Comparison of ENCODE assay signal across 30 cellular contexts in genomic region chr2:50558182-50558581, GRCh38.
"Had no signal": no experiment of that assay in that cellular context is flagged by ENCODE, and none has a peak within 500 bp of the region (broad histone marks: within the 10 kb centered on the region; RNA-seq: fewer than 3 reads in every experiment).

No MANE protein-coding gene starts in this region.

- H3K36me3 ChIP-seq: neural progenitor cell, ovary, right lobe of liver, sigmoid colon, suprapubic skin, tibial artery, transverse colon, upper lobe of right lung, vagina had no signal

- H3K4me3 ChIP-seq: neural progenitor cell, ovary, psoas muscle, right lobe of liver, sigmoid colon, suprapubic skin, testis, tibial artery, transverse colon, upper lobe of right lung, vagina had no signal

- H3K9me3 ChIP-seq: ovary, psoas muscle, right lobe of liver, sigmoid colon, suprapubic skin, testis, tibial artery, transverse colon, upper lobe of right lung, vagina had no signal

- H3K4me1 Mint-ChIP-seq: natural killer cell; nephron; stimulated activated memory B cell treated with anti-CD40 and anti-IgM and Interleukin-4, amounts not matched to agents 10 μg/mL and 1 μg/mL and 100 μg/mL, for 72 hours; stimulated activated naive CD8-positive, alpha-beta T cell treated with anti-CD3 and anti-CD28 coated beads, Interleukin-15, amount 100 ng/mL, for 72 hours had no signal

- ATAC-seq: natural killer cell; psoas muscle; right cardiac atrium; right lobe of liver; stimulated activated memory B cell treated with anti-CD40 and anti-IgM and Interleukin-4, amounts not matched to agents 10 μg/mL and 1 μg/mL and 100 μg/mL, for 72 hours; stimulated activated naive CD8-positive, alpha-beta T cell treated with anti-CD3 and anti-CD28 coated beads, Interleukin-15, amount 100 ng/mL, for 72 hours; stimulated activated naive CD8-positive, alpha-beta T cell treated with anti-CD3 and anti-CD28 coated beads, Interleukin-15, Interleukin-2, amounts not matched to agents 100 U/mL and 50 U/mL, for 24 hours; upper lobe of right lung had no signal

- H3K79me2 ChIP-seq: parathyroid adenoma had no signal

- FAIRE-seq: small intestine had no signal

- H3K27ac Mint-ChIP-seq: natural killer cell; nephron; neural progenitor cell; progenitor cell of endocrine pancreas; stimulated activated memory B cell treated with anti-CD40 and anti-IgM and Interleukin-4, amounts not matched to agents 10 μg/mL and 1 μg/mL and 100 μg/mL, for 72 hours; stimulated activated naive CD8-positive, alpha-beta T cell treated with anti-CD3 and anti-CD28 coated beads, Interleukin-15, amount 100 ng/mL, for 72 hours; type B pancreatic cell had no signal

- H3K4me1 ChIP-seq: neural progenitor cell, parathyroid adenoma, psoas muscle, right lobe of liver, sigmoid colon, suprapubic skin, testis, tibial artery, transverse colon, upper lobe of right lung, vagina had no signal

- H2AFZ ChIP-seq: neural progenitor cell, parathyroid adenoma had no signal

- H3K27ac ChIP-seq: neural progenitor cell, ovary, parathyroid adenoma, psoas muscle, right lobe of liver, sigmoid colon, suprapubic skin, testis, tibial artery, transverse colon, upper lobe of right lung, vagina had no signal

- H3K27me3 ChIP-seq: neural progenitor cell, ovary, right lobe of liver, sigmoid colon, suprapubic skin, testis, tibial artery, transverse colon, upper lobe of right lung, vagina had no signal

- H3K4me3 Mint-ChIP-seq: natural killer cell; nephron; neural progenitor cell; stimulated activated memory B cell treated with anti-CD40 and anti-IgM and Interleukin-4, amounts not matched to agents 10 μg/mL and 1 μg/mL and 100 μg/mL, for 72 hours; stimulated activated naive CD8-positive, alpha-beta T cell treated with anti-CD3 and anti-CD28 coated beads, Interleukin-15, amount 100 ng/mL, for 72 hours; type B pancreatic cell had no signal

- H3K9me3 Mint-ChIP-seq: nephron; neural progenitor cell; stimulated activated memory B cell treated with anti-CD40 and anti-IgM and Interleukin-4, amounts not matched to agents 10 μg/mL and 1 μg/mL and 100 μg/mL, for 72 hours; stimulated activated naive CD8-positive, alpha-beta T cell treated with anti-CD3 and anti-CD28 coated beads, Interleukin-15, amount 100 ng/mL, for 72 hours; type B pancreatic cell had no signal

- H3K36me3 Mint-ChIP-seq: natural killer cell; neural progenitor cell; stimulated activated memory B cell treated with anti-CD40 and anti-IgM and Interleukin-4, amounts not matched to agents 10 μg/mL and 1 μg/mL and 100 μg/mL, for 72 hours; type B pancreatic cell had no signal

- H3K4me2 ChIP-seq: neural progenitor cell had no signal

- H3K27me3 Mint-ChIP-seq: progenitor cell of endocrine pancreas; stimulated activated memory B cell treated with anti-CD40 and anti-IgM and Interleukin-4, amounts not matched to agents 10 μg/mL and 1 μg/mL and 100 μg/mL, for 72 hours; stimulated activated naive CD8-positive, alpha-beta T cell treated with anti-CD3 and anti-CD28 coated beads, Interleukin-15, amount 100 ng/mL, for 72 hours; type B pancreatic cell had no signal

- DNase-seq: natural killer cell; occipital lobe; ovary; posterior cingulate gyrus; psoas muscle; right cardiac atrium; right lobe of liver; sigmoid colon; small intestine; stimulated activated CD4-positive, alpha-beta T cell treated with anti-CD3 and anti-CD28 coated beads, Interleukin-15, amount 100 ng/mL, for 24 hours; stimulated activated CD4-positive, alpha-beta T cell treated with anti-CD3 and anti-CD28 coated beads, Interleukin-2, amount 100 ng/mL, for 24 hours; stimulated activated CD4-positive, alpha-beta T cell treated with anti-CD3 and anti-CD28 coated beads, Interleukin-2, amount 100 ng/mL, for 48 hours; stimulated activated CD4-positive, alpha-beta T cell treated with anti-CD3 and anti-CD28 coated beads, Interleukin-4, amount 100 ng/mL, for 4 hours; stimulated activated CD8-positive, alpha-beta memory T cell treated with anti-CD3 and anti-CD28 coated beads, Interleukin-4, amount 100 ng/mL, for 48 hours; stimulated activated naive CD4-positive, alpha-beta T cell; stimulated activated naive CD8-positive, alpha-beta T cell treated with anti-CD3 and anti-CD28 coated beads, Interleukin-15, amount 100 ng/mL, for 72 hours; stimulated activated naive CD8-positive, alpha-beta T cell treated with anti-CD3 and anti-CD28 coated beads, Interleukin-15, Interleukin-2, amounts not matched to agents 100 U/mL and 50 U/mL, for 24 hours; substantia nigra; testis; tibial artery; transverse colon; upper lobe of right lung had no signal

- H3K9ac ChIP-seq: neural progenitor cell, parathyroid adenoma had no signal
